Comparison of ENCODE assay signal across 14 cellular contexts in genomic region chr20:709421-709820, GRCh38. TPM values are rescaled to one million over a fixed set of nuclear protein-coding genes. Genes with fewer than 3 reads are reported as not detected.
DNase-seq lines count a peak whose midpoint lies in the region; ATAC-seq and TF ChIP-seq lines count a peak whose summit lies in the region.
"Had no signal": no experiment of that assay in that cellular context is flagged by ENCODE, and none has a peak within 500 bp of the region (broad histone marks: within the 10 kb centered on the region; RNA-seq: fewer than 3 reads in every experiment).

No MANE protein-coding gene starts in this region.

- no peak for TF ChIP-seq CTCF in WTC11 (IDR thresholded peaks at IDR 0.05)

- peaks cover 9% of the 10 kb centered on the region for H3K9me3 Mint-ChIP-seq in activated naive CD8-positive, alpha-beta T cell (ENCODE audit: low read depth)
- peaks cover 7% of the 10 kb centered on the region for H3K9me3 Mint-ChIP-seq in activated naive CD8-positive, alpha-beta T cell treated with anti-CD3 and anti-CD28 coated beads, Interleukin-2, amount 50 U/mL, for 24 hours
- peaks cover 25% of the 10 kb centered on the region for H3K9me3 Mint-ChIP-seq in WTC11

- ATAC-seq in activated naive CD8-positive, alpha-beta T cell treated with anti-CD3 and anti-CD28 coated beads, Interleukin-2, amount 50 U/mL, for 24 hours, result no peak
- no peak for ATAC-seq in WTC11
- no peak for ATAC-seq in HG03378 (IDR thresholded peaks at IDR 0.05; ENCODE audit: unreplicated experiment)
- ATAC-seq: mucosa of descending colon had no signal

- H3K4me1 ChIP-seq in iPS-15b (ENCODE audit: control insufficient read depth, insufficient read depth, low read length), result peaks cover 2% of the 10 kb centered on the region

- POLR2A ChIA-PET in WTC11 (lab: Charles Lee), result no interaction called here

- no peak for DNase-seq in activated naive CD8-positive, alpha-beta T cell treated with anti-CD3 and anti-CD28 coated beads, Interleukin-2, amount 50 U/mL, for 24 hours
- DNase-seq in WTC11 (ENCODE audit: low spot score) (no peak), MG63 (no peak), 8988T (no peak)
- no peak for DNase-seq in activated T-cell treated with anti-CD3 and anti-CD28 coated beads, Interleukin-2, amount 50 U/mL, for 1 hour
- DNase-seq: activated CD4-positive, alpha-beta T cell treated with anti-CD3 and anti-CD28 coated beads for 48 hours; stimulated activated CD4-positive, alpha-beta T cell treated with anti-CD3 and anti-CD28 coated beads, Interleukin-1b, Interleukin-23, amount 100 ng/mL, for 48 hours had no signal

- peaks cover 20% of the 10 kb centered on the region for H3K27me3 Mint-ChIP-seq in activated naive CD8-positive, alpha-beta T cell
- peaks cover 40% of the 10 kb centered on the region for H3K27me3 Mint-ChIP-seq in activated naive CD8-positive, alpha-beta T cell treated with anti-CD3 and anti-CD28 coated beads, Interleukin-2, amount 50 U/mL, for 24 hours
- peaks cover 45% of the 10 kb centered on the region for H3K27me3 Mint-ChIP-seq in WTC11 (ENCODE audit: low read depth)

- H3K27ac Mint-ChIP-seq in activated naive CD8-positive, alpha-beta T cell, result no peak overlapping the region
- no peak overlapping the region for H3K27ac Mint-ChIP-seq in activated naive CD8-positive, alpha-beta T cell treated with anti-CD3 and anti-CD28 coated beads, Interleukin-2, amount 50 U/mL, for 24 hours
- no peak overlapping the region for H3K27ac Mint-ChIP-seq in WTC11

- H3K9ac ChIP-seq in iPS-15b (ENCODE audit: low read depth, low read length), result no peak overlapping the region
- H3K9ac ChIP-seq: BLaER1 treated with 17β-estradiol and CSF1 and Interleukin-3, amounts not matched to agents 10 nM and 100 nM had no signal

- peaks cover 5% of the 10 kb centered on the region for H3K4me1 Mint-ChIP-seq in activated naive CD8-positive, alpha-beta T cell (ENCODE audit: low read depth)
- peaks cover 1% of the 10 kb centered on the region for H3K4me1 Mint-ChIP-seq in activated naive CD8-positive, alpha-beta T cell treated with anti-CD3 and anti-CD28 coated beads, Interleukin-2, amount 50 U/mL, for 24 hours
- peaks cover 29% of the 10 kb centered on the region for H3K4me1 Mint-ChIP-seq in WTC11

- H3K4me3 ChIP-seq in iPS-15b (ENCODE audit: low read depth, low read length), result peak overlapping the region; percentile 45
- no peak overlapping the region for H3K4me3 ChIP-seq in MG63
- H3K4me3 ChIP-seq: BLaER1 treated with 17β-estradiol and CSF1 and Interleukin-3, amounts not matched to agents 10 nM and 100 nM; mucosa of descending colon had no signal

- peaks cover 8% of the 10 kb centered on the region for H3K36me3 Mint-ChIP-seq in activated naive CD8-positive, alpha-beta T cell
- no peaks in the 10 kb centered on the region for H3K36me3 Mint-ChIP-seq in activated naive CD8-positive, alpha-beta T cell treated with anti-CD3 and anti-CD28 coated beads, Interleukin-2, amount 50 U/mL, for 24 hours (ENCODE audit: low read depth)
- peaks cover 10% of the 10 kb centered on the region for H3K36me3 Mint-ChIP-seq in WTC11

- H3K4me3 Mint-ChIP-seq in activated naive CD8-positive, alpha-beta T cell, result peak overlapping the region; percentile 63
- no peak overlapping the region for H3K4me3 Mint-ChIP-seq in activated naive CD8-positive, alpha-beta T cell treated with anti-CD3 and anti-CD28 coated beads, Interleukin-2, amount 50 U/mL, for 24 hours
- H3K4me3 Mint-ChIP-seq in WTC11, result peak overlapping the region; percentile 89

- H3K9me3 ChIP-seq in iPS-15b (ENCODE audit: control insufficient read depth, insufficient read depth, low read length), result no peaks in the 10 kb centered on the region
- H3K9me3 ChIP-seq in MG63, result peaks cover 2% of the 10 kb centered on the region; the same call in 1 of the 2 replicates
- H3K9me3 ChIP-seq: mucosa of descending colon had no signal

- H3K36me3 ChIP-seq in iPS-15b (ENCODE audit: control insufficient read depth, insufficient read depth, low read length), result no peaks in the 10 kb centered on the region
- H3K36me3 ChIP-seq in MG63, result no peaks in the 10 kb centered on the region
- H3K36me3 ChIP-seq: BLaER1 treated with 17β-estradiol and CSF1 and Interleukin-3, amounts not matched to agents 10 nM and 100 nM had no signal

- H3K27me3 ChIP-seq in iPS-15b (ENCODE audit: control insufficient read depth, insufficient read depth, low read length), result peaks cover 36% of the 10 kb centered on the region
- H3K27me3 ChIP-seq in MG63, result no peaks in the 10 kb centered on the region
- H3K27me3 ChIP-seq: BLaER1 treated with 17β-estradiol and CSF1 and Interleukin-3, amounts not matched to agents 10 nM and 100 nM had no signal

- CTCF ChIA-PET in WTC11 (lab: Charles Lee), result interaction anchor here (1.5 to 2.4 kb wide), 3 partner anchors 19 to 132 kb away, joined by 5 to 7 read pairs (median 6); no protein-coding TSS in a partner anchor

TF ChIP-seq in WTC11, 78 proteins besides CTCF, POLR2A, EP300 and RAD21:
- TF ChIP-seq KAT7 (CRISPR knock-in tag; IDR thresholded peaks at IDR 0.05; ENCODE audit: borderline replicate concordance) (no peak), TP53 (CRISPR knock-in tag; IDR thresholded peaks at IDR 0.05) (no peak)
- TF ChIP-seq, protein P1, sequence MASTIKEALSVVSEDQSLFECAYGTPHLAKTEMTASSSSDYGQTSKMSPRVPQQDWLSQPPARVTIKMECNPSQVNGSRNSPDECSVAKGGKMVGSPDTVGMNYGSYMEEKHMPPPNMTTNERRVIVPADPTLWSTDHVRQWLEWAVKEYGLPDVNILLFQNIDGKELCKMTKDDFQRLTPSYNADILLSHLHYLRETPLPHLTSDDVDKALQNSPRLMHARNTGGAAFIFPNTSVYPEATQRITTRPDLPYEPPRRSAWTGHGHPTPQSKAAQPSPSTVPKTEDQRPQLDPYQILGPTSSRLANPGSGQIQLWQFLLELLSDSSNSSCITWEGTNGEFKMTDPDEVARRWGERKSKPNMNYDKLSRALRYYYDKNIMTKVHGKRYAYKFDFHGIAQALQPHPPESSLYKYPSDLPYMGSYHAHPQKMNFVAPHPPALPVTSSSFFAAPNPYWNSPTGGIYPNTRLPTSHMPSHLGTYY (CRISPR knock-in tag; IDR thresholded peaks at IDR 0.05), result no peak
- TF ChIP-seq, protein P2, sequence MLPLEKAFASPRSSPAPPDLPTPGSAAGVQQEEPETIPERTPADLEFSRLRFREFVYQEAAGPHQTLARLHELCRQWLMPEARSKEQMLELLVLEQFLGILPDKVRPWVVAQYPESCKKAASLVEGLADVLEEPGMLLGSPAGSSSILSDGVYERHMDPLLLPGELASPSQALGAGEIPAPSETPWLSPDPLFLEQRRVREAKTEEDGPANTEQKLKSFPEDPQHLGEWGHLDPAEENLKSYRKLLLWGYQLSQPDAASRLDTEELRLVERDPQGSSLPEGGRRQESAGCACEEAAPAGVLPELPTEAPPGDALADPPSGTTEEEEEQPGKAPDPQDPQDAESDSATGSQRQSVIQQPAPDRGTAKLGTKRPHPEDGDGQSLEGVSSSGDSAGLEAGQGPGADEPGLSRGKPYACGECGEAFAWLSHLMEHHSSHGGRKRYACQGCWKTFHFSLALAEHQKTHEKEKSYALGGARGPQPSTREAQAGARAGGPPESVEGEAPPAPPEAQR (CRISPR knock-in tag; IDR thresholded peaks at IDR 0.05), result no peak

RNA-seq across cellular contexts. Expression of gene SCRT2, which starts 33.8 kb away (rescaled TPM):
- total RNA-seq in WTC11 (2021), result 0.14 to 0.20 TPM (median 0.16 TPM) in 3 replicates
- not detected in 2 replicates for total RNA-seq in MG63 (2014; rRNA removed; shearing (Covaris generic); ENCODE audit: low replicate concordance)
- total RNA-seq: fibroblast of lung, mucosa of descending colon, RPMI7951 had no signal

RNA-seq across cellular contexts. Expression of gene SRXN1, which starts 56.4 kb away (rescaled TPM):
- 23.0 to 25.7 TPM (median 24.5 TPM) in 3 replicates for total RNA-seq in WTC11 (2021)
- 57.8 and 80.0 TPM in 2 replicates for total RNA-seq in MG63 (2014; rRNA removed; shearing (Covaris generic); ENCODE audit: low replicate concordance)

RNA-seq across cellular contexts. Expression of gene SLC52A3, which starts 58.9 kb away (rescaled TPM):
- total RNA-seq in WTC11 (2021), result 6.9 to 7.7 TPM (median 7.3 TPM) in 3 replicates
- not detected in 2 replicates for total RNA-seq in MG63 (2014; rRNA removed; shearing (Covaris generic); ENCODE audit: low replicate concordance)
- total RNA-seq: fibroblast of lung, RPMI7951 had no signal
